In the genomic region with DNA sequence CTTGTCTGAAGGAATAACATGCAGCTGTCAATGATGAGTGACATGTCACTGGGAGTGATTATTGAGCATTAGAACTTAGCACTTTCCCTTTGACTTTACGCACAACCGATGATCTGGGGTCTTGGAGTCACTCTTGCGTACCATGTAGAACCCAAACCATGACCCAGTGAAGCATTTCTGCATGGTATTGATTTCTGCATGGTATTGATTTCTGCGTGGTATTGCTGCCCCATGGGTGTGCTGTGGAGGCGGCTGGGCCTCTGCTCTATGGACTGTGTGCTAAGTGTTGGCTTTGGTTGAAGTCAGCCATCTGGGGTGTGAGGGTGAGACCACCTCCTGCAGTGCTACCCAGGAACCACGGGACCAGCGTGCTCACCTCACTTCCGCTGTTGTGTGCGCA, we compare ENCODE assay signal across 1 cellular context.
TF ChIP-seq lines count a peak whose summit lies in the region.

No MANE protein-coding gene starts in this region.

TF ChIP-seq in SK-N-SH treated with all-trans-retinoic acid at 6 μM for 48 hours, 23 proteins besides CTCF, POLR2A, EP300 and RAD21 (continued from another document):
- no peak for TF ChIP-seq ZNF70 (CRISPR knock-in tag; IDR thresholded peaks at IDR 0.05)
